In genomic region chr7:134823400-134823799, GRCh38 we compare ENCODE assay signal across 15 cellular contexts. TPM values are rescaled to one million over a fixed set of nuclear protein-coding genes. Genes with fewer than 3 reads are reported as not detected.
DNase-seq lines count a peak whose midpoint lies in the region; ATAC-seq, FAIRE-seq and TF ChIP-seq lines count a peak whose summit lies in the region.
"Had no signal": no experiment of that assay in that cellular context is flagged by ENCODE, and none has a peak within 500 bp of the region (broad histone marks: within the 10 kb centered on the region; RNA-seq: fewer than 3 reads in every experiment).

No MANE protein-coding gene starts in this region.

- no peak for ATAC-seq in GM19351 (IDR thresholded peaks at IDR 0.05; ENCODE audit: unreplicated experiment)

- 92% methylated on average over 1 of the region's 1 CpG for WGBS in esophagus muscularis mucosa

- TF ChIP-seq CTCF in AG04450 (IDR thresholded peaks at IDR 0.05; ENCODE audit: low read depth, low read length) (no peak), esophagus muscularis mucosa (IDR thresholded peaks at IDR 0.05) (no peak), nephron (IDR thresholded peaks at IDR 0.05; ENCODE audit: unreplicated experiment in 3 of 3) (no peak)

- H3K4me3 ChIP-seq in AG04450 (ENCODE audit: low read depth, low read length) (no peak overlapping the region), SJCRH30 (no peak overlapping the region), esophagus muscularis mucosa (no peak overlapping the region)

- CTCF ChIA-PET in AG04450 (lab: Charles Lee), result interaction anchor here (1.5 kb wide), 1 partner anchor 9 kb away, joined by 3 read pairs; no protein-coding TSS in a partner anchor

- H3K27ac ChIP-seq in AG04450 (ENCODE audit: low read depth, low read length) (peak overlapping the region; percentile 12), SJCRH30 (peak overlapping the region; percentile 51), esophagus muscularis mucosa (replicated peaks in 1 of 4) (peak overlapping the region in 3 of 4 donors; percentile 82 to 87 (median 83))
- H3K27ac ChIP-seq: parathyroid adenoma had no signal

- H3K9me3 ChIP-seq in AG04450 (ENCODE audit: control insufficient read depth, insufficient read depth, low read length) (no peaks in the 10 kb centered on the region), SJCRH30 (replicated peaks) (no peaks in the 10 kb centered on the region), esophagus muscularis mucosa (no peaks in the 10 kb centered on the region)

- H3K4me3 Mint-ChIP-seq in nephron, result no peak overlapping the region

- no peak for TF ChIP-seq POLR2A in esophagus muscularis mucosa (IDR thresholded peaks at IDR 0.05; ENCODE audit: low read depth)

- no peak for FAIRE-seq in RCC 7860 (lab: Jason Lieb, UNC)
- FAIRE-seq: keratinocyte had no signal

- intact Hi-C loops in esophagus muscularis mucosa (cut with DNase I), result no loop called here

- H3K4me1 Mint-ChIP-seq in nephron, result peaks cover 57% of the 10 kb centered on the region

- POLR2A ChIA-PET in AG04450 (lab: Yijun Ruan, JAX), result interaction anchor here (0.9 to 1.6 kb wide), 2 partner anchors 10 to 34 kb away, joined by 4 to 5 read pairs; no protein-coding TSS in a partner anchor

- H3K9me3 Mint-ChIP-seq in nephron, result no peaks in the 10 kb centered on the region

- TF ChIP-seq EP300 in esophagus muscularis mucosa (IDR thresholded peaks at IDR 0.05), result no peak

- no peaks in the 10 kb centered on the region for H3K27me3 Mint-ChIP-seq in nephron (ENCODE audit: low read depth)

- H3K27ac Mint-ChIP-seq in nephron, result peak overlapping the region; percentile 28 to 87 (median 73)

- H3K27me3 ChIP-seq in AG04450 (ENCODE audit: control insufficient read depth, insufficient read depth, low read length), result no peaks in the 10 kb centered on the region
- no peaks in the 10 kb centered on the region for H3K27me3 ChIP-seq in SJCRH30
- no peaks in the 10 kb centered on the region for H3K27me3 ChIP-seq in esophagus muscularis mucosa

- H3K4me1 ChIP-seq in SJCRH30 (peaks cover 45% of the 10 kb centered on the region), esophagus muscularis mucosa (peaks cover 34 to 95% (median 84%) of the 10 kb centered on the region in 4 donors)
- H3K4me1 ChIP-seq: parathyroid adenoma had no signal

- H3K36me3 ChIP-seq in SJCRH30 (no peaks in the 10 kb centered on the region), esophagus muscularis mucosa (peaks cover 4 to 12% (median 9%) of the 10 kb centered on the region in 4 donors)

- DNase-seq in AG04450 (ENCODE audit: low read depth, low spot score), result peak; percentile 72
- peak in 1 of 2 experiments; percentile 55 for DNase-seq in SJCRH30
- no peak for DNase-seq in esophagus muscularis mucosa (ENCODE audit: extremely low spot score)
- no peak for DNase-seq in OCI-M2 (lab: John Stamatoyannopoulos, UW; ENCODE audit: unreplicated experiment)
- DNase-seq in RCC 7860 (ENCODE audit: low spot score), result no peak
- no peak for DNase-seq in ureter (ENCODE audit: low spot score)
- DNase-seq: activated effector memory CD4-positive, alpha-beta T cell treated with Interleukin-2 at 50 U/mL for 16 hours; aorta; midbrain; NCI-H1930; NCI-H510A had no signal

- peaks cover 13% of the 10 kb centered on the region for H3K36me3 Mint-ChIP-seq in nephron (ENCODE audit: low read depth)

RNA-seq across cellular contexts. Expression of gene CALD1, which starts 44.0 kb away (rescaled TPM):
- polyA plus RNA-seq in AG04450 (2011; rRNA removed), result 578 and 804 TPM in 2 replicates
- polyA minus RNA-seq in AG04450 (2011; rRNA and poly(A)+ RNA removed), result 391 and 424 TPM in 2 replicates
- 102 and 113 TPM in 2 replicates for total RNA-seq in SJCRH30 (2014; rRNA removed; shearing (Covaris generic))
- total RNA-seq in esophagus muscularis mucosa (1,000 to 10,000 TPM; 2,057 to 3,140 (median 2,687) TPM), ureter (389 TPM)

Comparison
In these comparisons a context has a peak if more than half of its experiments do, and no peak if none do; other contexts are left out.
1. H3K27ac ChIP-seq: peak in every context shown above with its lines; median percentile 83 in esophagus muscularis mucosa; 51 in SJCRH30; 12 in AG04450.